Comparison of ENCODE assay signal across 10 cellular contexts in genomic region chr7:81111781-81112540, GRCh38.
A peak's percentile ranks its signal among the peaks of the same experiment; 100 is the strongest.
DNase-seq lines count a peak whose midpoint lies in the region; ATAC-seq and TF ChIP-seq lines count a peak whose summit lies in the region.
"Had no signal": no experiment of that assay in that cellular context is flagged by ENCODE, and none has a peak within 500 bp of the region (broad histone marks: within the 10 kb centered on the region; RNA-seq: fewer than 3 reads in every experiment).

No MANE protein-coding gene starts in this region.

- no peaks in the 10 kb centered on the region for H3K36me3 ChIP-seq in mesendoderm (ENCODE audit: control insufficient read depth, insufficient read depth, low read length)

- no peak overlapping the region for H3K4ac ChIP-seq in mesendoderm (ENCODE audit: low read depth, low read length)

- H4K5ac ChIP-seq in mesendoderm (ENCODE audit: low read length) = no peak overlapping the region

- no CpG with 5 or more reads among the region's 11 CpGs for WGBS in mesendoderm (ENCODE audit: extremely low coverage, insufficient coverage, low lambda C conversion rate)

- H3K4me1 ChIP-seq in mesendoderm (ENCODE audit: control insufficient read depth, low read depth, low read length) = no peaks in the 10 kb centered on the region
- H3K4me1 ChIP-seq: body of pancreas had no signal

- no peak overlapping the region for H2BK15ac ChIP-seq in mesendoderm (replicated peaks; ENCODE audit: low read depth)

- no peak overlapping the region for H2AK5ac ChIP-seq in mesendoderm (ENCODE audit: low read length)

- no peak overlapping the region for H2BK5ac ChIP-seq in mesendoderm (ENCODE audit: low read length)

- no peak overlapping the region for H3K4me2 ChIP-seq in mesendoderm (ENCODE audit: low read length)

- H3K27me3 ChIP-seq in mesendoderm (ENCODE audit: insufficient read depth, low read length, poor library complexity) = no peaks in the 10 kb centered on the region
- H3K27me3 ChIP-seq: body of pancreas had no signal

- H3K23ac ChIP-seq in mesendoderm (ENCODE audit: low read length) = no peak overlapping the region

- no peak overlapping the region for H4K8ac ChIP-seq in mesendoderm (ENCODE audit: low read depth, low read length)

- H3K56ac ChIP-seq in mesendoderm (ENCODE audit: low read length) = no peak overlapping the region

- H3K4me3 Mint-ChIP-seq in chondrocyte (ENCODE audit: unreplicated experiment) = no peak overlapping the region
- no peak overlapping the region for H3K4me3 Mint-ChIP-seq in stimulated activated naive CD8-positive, alpha-beta T cell treated with anti-CD3 and anti-CD28 coated beads, Interleukin-15, amount 100 ng/mL, for 72 hours
- H3K4me3 Mint-ChIP-seq: T-helper 2 cell treated with Interferon-gamma antibody and Interleukin-4, amounts not matched to agents 5 μg/mL and 100 μg/mL, for 36 hours had no signal

- H3K4me3 ChIP-seq in mesendoderm (ENCODE audit: low read length) = no peak overlapping the region
- H3K4me3 ChIP-seq: body of pancreas had no signal

- no peaks in the 10 kb centered on the region for H3K79me2 ChIP-seq in mesendoderm (ENCODE audit: control insufficient read depth, insufficient read depth, low read length)

- H3K79me1 ChIP-seq in mesendoderm (ENCODE audit: low read length) = no peaks in the 10 kb centered on the region

- H3K27ac Mint-ChIP-seq in chondrocyte (ENCODE audit: unreplicated experiment) = peak overlapping the region; percentile 76
- H3K27ac Mint-ChIP-seq in stimulated activated naive CD8-positive, alpha-beta T cell treated with anti-CD3 and anti-CD28 coated beads, Interleukin-15, amount 100 ng/mL, for 72 hours = no peak overlapping the region
- H3K27ac Mint-ChIP-seq: T-helper 2 cell treated with Interferon-gamma antibody and Interleukin-4, amounts not matched to agents 5 μg/mL and 100 μg/mL, for 36 hours had no signal

- H3K27me3 Mint-ChIP-seq in chondrocyte (ENCODE audit: low read depth) = no peaks in the 10 kb centered on the region
- H3K27me3 Mint-ChIP-seq in stimulated activated naive CD8-positive, alpha-beta T cell treated with anti-CD3 and anti-CD28 coated beads, Interleukin-15, amount 100 ng/mL, for 72 hours = no peaks in the 10 kb centered on the region

- no peaks in the 10 kb centered on the region for H3K9me3 Mint-ChIP-seq in chondrocyte (ENCODE audit: low read depth)
- peaks cover 0 to under 1% of the 10 kb centered on the region in 2 donors for H3K9me3 Mint-ChIP-seq in stimulated activated naive CD8-positive, alpha-beta T cell treated with anti-CD3 and anti-CD28 coated beads, Interleukin-15, amount 100 ng/mL, for 72 hours
- H3K9me3 Mint-ChIP-seq: T-helper 2 cell treated with Interferon-gamma antibody and Interleukin-4, amounts not matched to agents 5 μg/mL and 100 μg/mL, for 36 hours had no signal

- no peak overlapping the region for H2BK120ac ChIP-seq in mesendoderm (ENCODE audit: low read depth, low read length)

- DNase-seq in LHCN-M2 (ENCODE audit: low read depth) = peak; percentile 53
- DNase-seq in chondrocyte (ENCODE audit: low spot score) = no peak
- DNase-seq in mesendoderm = peak; percentile 11
- no peak for DNase-seq in NCI-H510A treated with DMSO at 0.1 percent for 48 hours (lab: John Stamatoyannopoulos, UW)
- DNase-seq in stimulated activated naive CD8-positive, alpha-beta T cell treated with anti-CD3 and anti-CD28 coated beads, Interleukin-15, amount 100 ng/mL, for 72 hours = no peak
- DNase-seq in NCI-H146 (lab: John Stamatoyannopoulos, UW) = no peak
- DNase-seq: body of pancreas, DMS53 had no signal

- H3K9ac ChIP-seq in mesendoderm (ENCODE audit: low read length) = no peak overlapping the region

- peaks cover 13% of the 10 kb centered on the region for H3K4me1 Mint-ChIP-seq in chondrocyte (ENCODE audit: low read depth)
- no peaks in the 10 kb centered on the region for H3K4me1 Mint-ChIP-seq in stimulated activated naive CD8-positive, alpha-beta T cell treated with anti-CD3 and anti-CD28 coated beads, Interleukin-15, amount 100 ng/mL, for 72 hours

- no peak for TF ChIP-seq CTCF in chondrocyte (IDR thresholded peaks at IDR 0.05)

- no peaks in the 10 kb centered on the region for H3K36me3 Mint-ChIP-seq in chondrocyte (ENCODE audit: low read depth)

- ATAC-seq in stimulated activated naive CD8-positive, alpha-beta T cell treated with anti-CD3 and anti-CD28 coated beads, Interleukin-15, amount 100 ng/mL, for 72 hours = no peak
- ATAC-seq in GM21723 (IDR thresholded peaks at IDR 0.05; ENCODE audit: unreplicated experiment) = no peak
- ATAC-seq: body of pancreas had no signal

- H3K27ac ChIP-seq in mesendoderm (ENCODE audit: low read depth, low read length) = no peak overlapping the region
- H3K27ac ChIP-seq: body of pancreas had no signal

- no peak overlapping the region for H3K18ac ChIP-seq in mesendoderm (ENCODE audit: low read length)

Comparison
In these comparisons a context has a peak if more than half of its experiments do, and no peak if none do; other contexts are left out.
1. DNase-seq: peak in LHCN-M2 (single experiment) and mesendoderm (single experiment); none in chondrocyte (single experiment), NCI-H510A treated with DMSO at 0.1 percent for 48 hours (single experiment), stimulated activated naive CD8-positive, alpha-beta T cell treated with anti-CD3 and anti-CD28 coated beads, Interleukin-15, amount 100 ng/mL, for 72 hours (0 of 2) and NCI-H146 (single experiment).